25 cellular contexts compared by ENCODE assay signal in the genomic region with DNA sequence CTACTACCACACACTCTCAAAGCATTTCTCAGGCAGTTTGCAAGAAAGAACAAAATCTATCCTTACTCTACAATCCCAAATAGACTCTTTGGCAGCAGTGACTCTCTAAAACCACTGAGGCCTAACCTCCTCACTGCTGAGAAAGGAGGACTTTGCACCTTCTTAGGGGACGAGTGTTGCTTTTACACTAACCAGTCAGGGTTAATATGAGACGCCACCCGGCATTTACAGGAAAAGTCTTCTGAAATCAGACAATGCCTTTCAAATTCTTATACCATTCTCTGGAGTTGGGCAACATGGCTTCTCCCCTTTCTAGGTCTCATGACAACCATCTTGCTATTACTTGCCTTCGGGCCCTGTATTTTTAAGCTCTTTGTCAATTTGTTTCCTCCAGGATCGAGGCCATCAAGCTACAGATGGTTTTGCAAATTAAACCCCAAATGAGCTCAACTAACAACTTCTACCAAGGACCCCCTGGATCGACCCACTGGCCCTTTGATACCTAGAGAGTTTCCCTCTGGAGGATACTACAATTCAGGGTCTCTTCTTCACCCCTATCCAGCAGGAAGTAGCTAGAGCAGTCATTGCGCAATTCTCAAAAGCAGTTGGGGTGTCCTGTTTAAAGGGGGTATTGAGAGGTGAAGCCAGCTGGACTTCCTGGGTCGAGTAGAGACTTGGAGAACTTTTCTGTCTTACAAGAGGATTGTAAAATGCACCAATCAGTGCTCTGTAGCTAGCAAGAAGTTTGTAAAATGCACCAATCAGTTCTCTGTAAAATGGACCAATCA.
"Had no signal": no experiment of that assay in that cellular context is flagged by ENCODE, and none has a peak within 500 bp of the region (broad histone marks: within the 10 kb centered on the region; RNA-seq: fewer than 3 reads in every experiment).

No MANE protein-coding gene starts in this region.

- H3K27ac ChIP-seq: adrenal gland, breast epithelium had no signal

- H3K9me3 ChIP-seq: adrenal gland, breast epithelium, MG63 had no signal

- H3K4me3 ChIP-seq: adrenal gland, breast epithelium, MG63 had no signal

- H3K27me3 ChIP-seq: adrenal gland, breast epithelium, MG63 had no signal

- H3K36me3 ChIP-seq: adrenal gland, breast epithelium, MG63 had no signal

- ATAC-seq: activated T-cell treated with anti-CD3 and anti-CD28 coated beads, Interleukin-2, amount 50 U/mL, for 4 hours had no signal

- DNase-seq: activated B cell treated with CpG ODN at 0.5 μM for 24 hours; activated CD4-positive, alpha-beta memory T cell treated with anti-CD3 and anti-CD28 coated beads for 36 hours; activated CD4-positive, alpha-beta T cell treated with anti-CD3 and anti-CD28 coated beads, Interleukin-2, amount 10 ng/mL, durations not matched to agents 7 days and 5 days; activated CD8-positive, alpha-beta memory T cell treated with anti-CD3 and anti-CD28 coated beads for 24 hours; activated gamma-delta T cell treated with Interleukin-2 at 50 U/mL for 16 hours; activated naive CD4-positive, alpha-beta T cell treated with anti-CD3 and anti-CD28 coated beads, Interleukin-2, amount 10 ng/mL, durations not matched to agents 7 days and 5 days; activated naive CD8-positive, alpha-beta T cell treated with anti-CD3 and anti-CD28 coated beads for 36 hours; activated T-cell treated with anti-CD3 and anti-CD28 coated beads, Interleukin-2, amount 50 U/mL, for 4 hours; adrenal gland; anterior cingulate cortex; caudate nucleus; MG63; MV-4-11; NCI-H1092 treated with DMSO at 0.1 percent for 48 hours; NCI-H1417 treated with DMSO at 0.1 percent for 48 hours; NCI-H1694 treated with DMSO at 0.1 percent for 48 hours; NCI-H2029 treated with DMSO at 0.1 percent for 48 hours; NCI-H345; NCI-H510A; NCI-H526 treated with DMSO at 0.1 percent for 48 hours; NCI-H82; SIG-M5; T-helper 2 cell; T1000 had no signal

- H3K4me1 ChIP-seq: breast epithelium had no signal
